1 cellular context compared by ENCODE assay signal in the genomic region with DNA sequence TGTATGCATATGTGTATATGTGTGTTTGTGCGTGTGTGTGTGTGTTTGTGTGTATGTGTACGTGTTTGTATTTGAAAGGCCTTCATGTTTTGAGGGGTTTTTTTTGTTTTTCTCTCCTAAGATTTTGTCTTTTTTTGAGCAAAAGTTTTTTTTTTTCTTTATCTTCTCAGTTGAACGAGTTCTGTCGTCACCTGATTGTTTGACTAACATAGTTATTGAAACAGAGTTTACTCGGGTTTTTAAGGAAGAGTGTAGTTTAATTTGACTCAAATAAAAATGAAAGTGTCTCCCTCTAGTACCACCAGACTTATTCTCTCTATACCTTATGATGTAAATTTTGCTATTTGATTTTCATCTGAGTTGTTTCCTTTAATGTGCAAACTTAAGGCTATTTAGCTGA.
TF ChIP-seq lines count a peak whose summit lies in the region.

No MANE protein-coding gene starts in this region.

TF ChIP-seq in WTC11, 78 proteins besides CTCF, POLR2A, EP300 and RAD21 (continued from another document):
- TF ChIP-seq, protein P1, sequence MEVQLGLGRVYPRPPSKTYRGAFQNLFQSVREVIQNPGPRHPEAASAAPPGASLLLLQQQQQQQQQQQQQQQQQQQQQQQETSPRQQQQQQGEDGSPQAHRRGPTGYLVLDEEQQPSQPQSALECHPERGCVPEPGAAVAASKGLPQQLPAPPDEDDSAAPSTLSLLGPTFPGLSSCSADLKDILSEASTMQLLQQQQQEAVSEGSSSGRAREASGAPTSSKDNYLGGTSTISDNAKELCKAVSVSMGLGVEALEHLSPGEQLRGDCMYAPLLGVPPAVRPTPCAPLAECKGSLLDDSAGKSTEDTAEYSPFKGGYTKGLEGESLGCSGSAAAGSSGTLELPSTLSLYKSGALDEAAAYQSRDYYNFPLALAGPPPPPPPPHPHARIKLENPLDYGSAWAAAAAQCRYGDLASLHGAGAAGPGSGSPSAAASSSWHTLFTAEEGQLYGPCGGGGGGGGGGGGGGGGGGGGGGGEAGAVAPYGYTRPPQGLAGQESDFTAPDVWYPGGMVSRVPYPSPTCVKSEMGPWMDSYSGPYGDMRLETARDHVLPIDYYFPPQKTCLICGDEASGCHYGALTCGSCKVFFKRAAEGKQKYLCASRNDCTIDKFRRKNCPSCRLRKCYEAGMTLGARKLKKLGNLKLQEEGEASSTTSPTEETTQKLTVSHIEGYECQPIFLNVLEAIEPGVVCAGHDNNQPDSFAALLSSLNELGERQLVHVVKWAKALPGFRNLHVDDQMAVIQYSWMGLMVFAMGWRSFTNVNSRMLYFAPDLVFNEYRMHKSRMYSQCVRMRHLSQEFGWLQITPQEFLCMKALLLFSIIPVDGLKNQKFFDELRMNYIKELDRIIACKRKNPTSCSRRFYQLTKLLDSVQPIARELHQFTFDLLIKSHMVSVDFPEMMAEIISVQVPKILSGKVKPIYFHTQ (CRISPR knock-in tag; IDR thresholded peaks at IDR 0.05) = no peak
- TF ChIP-seq SP1 (CRISPR knock-in tag; conservative IDR thresholded peaks at IDR 0.05) (no peak), GTF2I (CRISPR knock-in tag; conservative IDR thresholded peaks at IDR 0.05) (no peak)
- TF ChIP-seq, protein P2, sequence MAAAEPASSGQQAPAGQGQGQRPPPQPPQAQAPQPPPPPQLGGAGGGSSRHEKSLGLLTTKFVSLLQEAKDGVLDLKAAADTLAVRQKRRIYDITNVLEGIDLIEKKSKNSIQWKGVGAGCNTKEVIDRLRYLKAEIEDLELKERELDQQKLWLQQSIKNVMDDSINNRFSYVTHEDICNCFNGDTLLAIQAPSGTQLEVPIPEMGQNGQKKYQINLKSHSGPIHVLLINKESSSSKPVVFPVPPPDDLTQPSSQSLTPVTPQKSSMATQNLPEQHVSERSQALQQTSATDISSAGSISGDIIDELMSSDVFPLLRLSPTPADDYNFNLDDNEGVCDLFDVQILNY (CRISPR knock-in tag; IDR thresholded peaks at IDR 0.05) = no peak
- TF ChIP-seq, protein P3, sequence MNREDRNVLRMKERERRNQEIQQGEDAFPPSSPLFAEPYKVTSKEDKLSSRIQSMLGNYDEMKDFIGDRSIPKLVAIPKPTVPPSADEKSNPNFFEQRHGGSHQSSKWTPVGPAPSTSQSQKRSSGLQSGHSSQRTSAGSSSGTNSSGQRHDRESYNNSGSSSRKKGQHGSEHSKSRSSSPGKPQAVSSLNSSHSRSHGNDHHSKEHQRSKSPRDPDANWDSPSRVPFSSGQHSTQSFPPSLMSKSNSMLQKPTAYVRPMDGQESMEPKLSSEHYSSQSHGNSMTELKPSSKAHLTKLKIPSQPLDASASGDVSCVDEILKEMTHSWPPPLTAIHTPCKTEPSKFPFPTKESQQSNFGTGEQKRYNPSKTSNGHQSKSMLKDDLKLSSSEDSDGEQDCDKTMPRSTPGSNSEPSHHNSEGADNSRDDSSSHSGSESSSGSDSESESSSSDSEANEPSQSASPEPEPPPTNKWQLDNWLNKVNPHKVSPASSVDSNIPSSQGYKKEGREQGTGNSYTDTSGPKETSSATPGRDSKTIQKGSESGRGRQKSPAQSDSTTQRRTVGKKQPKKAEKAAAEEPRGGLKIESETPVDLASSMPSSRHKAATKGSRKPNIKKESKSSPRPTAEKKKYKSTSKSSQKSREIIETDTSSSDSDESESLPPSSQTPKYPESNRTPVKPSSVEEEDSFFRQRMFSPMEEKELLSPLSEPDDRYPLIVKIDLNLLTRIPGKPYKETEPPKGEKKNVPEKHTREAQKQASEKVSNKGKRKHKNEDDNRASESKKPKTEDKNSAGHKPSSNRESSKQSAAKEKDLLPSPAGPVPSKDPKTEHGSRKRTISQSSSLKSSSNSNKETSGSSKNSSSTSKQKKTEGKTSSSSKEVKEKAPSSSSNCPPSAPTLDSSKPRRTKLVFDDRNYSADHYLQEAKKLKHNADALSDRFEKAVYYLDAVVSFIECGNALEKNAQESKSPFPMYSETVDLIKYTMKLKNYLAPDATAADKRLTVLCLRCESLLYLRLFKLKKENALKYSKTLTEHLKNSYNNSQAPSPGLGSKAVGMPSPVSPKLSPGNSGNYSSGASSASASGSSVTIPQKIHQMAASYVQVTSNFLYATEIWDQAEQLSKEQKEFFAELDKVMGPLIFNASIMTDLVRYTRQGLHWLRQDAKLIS (CRISPR knock-in tag; IDR thresholded peaks at IDR 0.05; ENCODE audit: borderline replicate concordance) = no peak
